ENCODE assay signal across 16 cellular contexts in genomic region chr11:111598546-111598945, GRCh38. TPM values are rescaled to one million over a fixed set of nuclear protein-coding genes. Genes with fewer than 3 reads are reported as not detected.
A peak's percentile ranks its signal among the peaks of the same experiment; 100 is the strongest.
DNase-seq lines count a peak whose midpoint lies in the region; ATAC-seq and TF ChIP-seq lines count a peak whose summit lies in the region.
"Had no signal": no experiment of that assay in that cellular context is flagged by ENCODE, and none has a peak within 500 bp of the region (broad histone marks: within the 10 kb centered on the region; RNA-seq: fewer than 3 reads in every experiment).

No MANE protein-coding gene starts in this region.

- 42 to 68% (median 60%) methylated on average over 2 of the region's 2 CpGs for WGBS in stomach, 5 donors

- intact Hi-C loops in stomach (cut with DNase I; ENCODE audit: low total_unique reads): loop anchor here (5.0 kb wide), 1 partner anchor 184 kb away; no protein-coding TSS in a partner anchor
- intact Hi-C loops in activated CD8-positive, alpha-beta T cell treated with anti-CD3 and anti-CD28 coated beads for 36 hours (cut with micrococcal nuclease): no loop called here

- H3K4me3 Mint-ChIP-seq in T-helper 17 cell: no peak overlapping the region
- H3K4me3 Mint-ChIP-seq in activated CD8-positive, alpha-beta T cell treated with anti-CD3 and anti-CD28 coated beads for 36 hours: no peak overlapping the region
- H3K4me3 Mint-ChIP-seq: mesothelial cell of epicardium; stimulated activated naive CD8-positive, alpha-beta T cell treated with anti-CD3 and anti-CD28 coated beads, Interleukin-15, amount 100 ng/mL, for 72 hours had no signal

- TF ChIP-seq CTCF in fibroblast of the aortic adventitia (IDR thresholded peaks at IDR 0.05; ENCODE audit: insufficient read depth, low read length) (no peak), stomach (IDR thresholded peaks at IDR 0.05) (no peak), coronary artery (IDR thresholded peaks at IDR 0.05) (no peak)
- no peak for TF ChIP-seq CTCF in activated CD8-positive, alpha-beta T cell treated with anti-CD3 and anti-CD28 coated beads for 36 hours (IDR thresholded peaks at IDR 0.05)

- H3K4me3 ChIP-seq in fibroblast of the aortic adventitia (ENCODE audit: low read depth, low read length) (no peak overlapping the region), stomach (no peak overlapping the region), coronary artery (no peak overlapping the region)
- H3K4me3 ChIP-seq: gastroesophageal sphincter, SJCRH30 had no signal

- TF ChIP-seq POLR2A in stomach (IDR thresholded peaks at IDR 0.05): no peak

- H3K27me3 ChIP-seq in stomach: no peaks in the 10 kb centered on the region
- H3K27me3 ChIP-seq: gastroesophageal sphincter, SJCRH30 had no signal

- DNase-seq in NOMO-1 treated with DMSO at 0.1 percent for 48 hours (lab: John Stamatoyannopoulos, UW; ENCODE audit: unreplicated experiment): peak; percentile 34
- DNase-seq in NOMO-1 treated with dmso at 0.1 percent for 144 hours (lab: John Stamatoyannopoulos, UW; ENCODE audit: unreplicated experiment): no peak
- no peak for DNase-seq in T-helper 17 cell
- peak; percentile 85 for DNase-seq in fibroblast of the aortic adventitia (ENCODE audit: low read depth)
- DNase-seq in stomach: no peak
- DNase-seq in activated CD8-positive, alpha-beta T cell treated with anti-CD3 and anti-CD28 coated beads for 36 hours: no peak
- no peak for DNase-seq in coronary artery (ENCODE audit: low spot score)
- DNase-seq: effector CD4-positive, alpha-beta T cell; Kasumi-1; NCI-H446 treated with DMSO at 0.1 percent for 48 hours; SJCRH30; stimulated activated naive CD8-positive, alpha-beta T cell treated with anti-CD3 and anti-CD28 coated beads, Interleukin-15, amount 100 ng/mL, for 72 hours had no signal

- H3K36me3 ChIP-seq in stomach: no peaks in the 10 kb centered on the region
- H3K36me3 ChIP-seq: gastroesophageal sphincter, SJCRH30 had no signal

- peak overlapping the region; percentile 45 for H3K27ac Mint-ChIP-seq in T-helper 17 cell
- no peak overlapping the region for H3K27ac Mint-ChIP-seq in activated CD8-positive, alpha-beta T cell treated with anti-CD3 and anti-CD28 coated beads for 36 hours
- H3K27ac Mint-ChIP-seq: mesothelial cell of epicardium had no signal

- CTCF ChIA-PET in activated CD8-positive, alpha-beta T cell treated with anti-CD3 and anti-CD28 coated beads for 36 hours (lab: Charles Lee): interaction anchor here (1.6 to 4.3 kb wide), 3 partner anchors 12 to 244 kb away, joined by 5 to 20 read pairs (median 19); no protein-coding TSS in a partner anchor

- peaks cover 15% of the 10 kb centered on the region for H3K4me1 Mint-ChIP-seq in T-helper 17 cell
- H3K4me1 Mint-ChIP-seq in activated CD8-positive, alpha-beta T cell treated with anti-CD3 and anti-CD28 coated beads for 36 hours (ENCODE audit: low read depth): peaks cover 13% of the 10 kb centered on the region

- H3K27ac ChIP-seq in stomach (peak overlapping the region in 3 of 5 donors; percentile 7 to 36 (median 27)), coronary artery (no peak overlapping the region)
- H3K27ac ChIP-seq: gastroesophageal sphincter, parathyroid adenoma, SJCRH30 had no signal

- POLR2A ChIA-PET in activated CD8-positive, alpha-beta T cell treated with anti-CD3 and anti-CD28 coated beads for 36 hours (lab: Charles Lee): no interaction called here

- no peaks in the 10 kb centered on the region for H3K9me3 ChIP-seq in T-helper 17 cell (ENCODE audit: control insufficient read depth, low read length, poor library complexity, severe bottlenecking)
- H3K9me3 ChIP-seq in stomach: no peaks in the 10 kb centered on the region
- H3K9me3 ChIP-seq: gastroesophageal sphincter, SJCRH30 had no signal

- peaks cover 0 to 24% (median 9%) of the 10 kb centered on the region in 4 donors for H3K4me1 ChIP-seq in stomach
- H3K4me1 ChIP-seq: parathyroid adenoma had no signal

- H3K27me3 Mint-ChIP-seq in T-helper 17 cell: peaks cover 20% of the 10 kb centered on the region
- peaks cover 8% of the 10 kb centered on the region for H3K27me3 Mint-ChIP-seq in activated CD8-positive, alpha-beta T cell treated with anti-CD3 and anti-CD28 coated beads for 36 hours
- H3K27me3 Mint-ChIP-seq: stimulated activated naive CD8-positive, alpha-beta T cell treated with anti-CD3 and anti-CD28 coated beads, Interleukin-15, amount 100 ng/mL, for 72 hours had no signal

- TF ChIP-seq EP300 in stomach (IDR thresholded peaks at IDR 0.05): no peak

- ATAC-seq in T-helper 17 cell (no peak), HG03280 (IDR thresholded peaks at IDR 0.05; ENCODE audit: unreplicated experiment) (no peak)
- no peak for ATAC-seq in activated CD8-positive, alpha-beta T cell treated with anti-CD3 and anti-CD28 coated beads for 36 hours
- ATAC-seq: gastroesophageal sphincter; stimulated activated naive CD8-positive, alpha-beta T cell treated with anti-CD3 and anti-CD28 coated beads, Interleukin-15, amount 100 ng/mL, for 72 hours had no signal

- H3K9me3 Mint-ChIP-seq in activated CD8-positive, alpha-beta T cell treated with anti-CD3 and anti-CD28 coated beads for 36 hours: no peaks in the 10 kb centered on the region
- H3K9me3 Mint-ChIP-seq: mesothelial cell of epicardium; stimulated activated naive CD8-positive, alpha-beta T cell treated with anti-CD3 and anti-CD28 coated beads, Interleukin-15, amount 100 ng/mL, for 72 hours had no signal

- H3K36me3 Mint-ChIP-seq in T-helper 17 cell (ENCODE audit: low read depth): peaks cover 4% of the 10 kb centered on the region
- peaks cover 3% of the 10 kb centered on the region for H3K36me3 Mint-ChIP-seq in activated CD8-positive, alpha-beta T cell treated with anti-CD3 and anti-CD28 coated beads for 36 hours (ENCODE audit: low read depth)
- H3K36me3 Mint-ChIP-seq: mesothelial cell of epicardium had no signal

RNA-seq across cellular contexts. Expression of gene SIK2, which starts 3.7 kb away (rescaled TPM):
- total RNA-seq in T-helper 17 cell (1 to 10 TPM; 8.1 to 9.6 TPM), fibroblast of the aortic adventitia (ENCODE audit: low replicate concordance) (8.8 and 16.6 TPM in 2 replicates), stomach (10 to 100 TPM in 4 of 5 donors, 1 to 10 TPM in 1; 5.5 to 86.9 (median 41.7) TPM)
- polyA plus RNA-seq in stomach: 10 to 100 TPM in 1 of 3 donors, 1 to 10 TPM in 2; 6.0 to 10.6 (median 8.9) TPM
- total RNA-seq in activated CD8-positive, alpha-beta T cell treated with anti-CD3 and anti-CD28 coated beads for 36 hours: 1 to 10 TPM; 7.4 to 8.0 TPM

RNA-seq across cellular contexts. Expression of gene LAYN, which starts 58.0 kb away (rescaled TPM):
- total RNA-seq in T-helper 17 cell (1 to 10 TPM in 1 of 2 donors, not detected in 1; 1.4 TPM), fibroblast of the aortic adventitia (ENCODE audit: low replicate concordance) (34.2 and 48.7 TPM in 2 replicates), stomach (10 to 100 TPM in 3 of 5 donors, 1 to 10 TPM in 1, under 1 TPM in 1; 0.87 to 54.0 (median 23.5) TPM)
- 1 to 10 TPM; 2.4 to 3.3 (median 2.6) TPM for polyA plus RNA-seq in stomach
- total RNA-seq in activated CD8-positive, alpha-beta T cell treated with anti-CD3 and anti-CD28 coated beads for 36 hours: 10 to 100 TPM; 92.2 to 93.7 TPM

Comparison
In these comparisons a context has a peak if more than half of its experiments do, and no peak if none do; other contexts are left out.
1. DNase-seq: peak in NOMO-1 treated with DMSO at 0.1 percent for 48 hours (single experiment) and fibroblast of the aortic adventitia (single experiment); none in NOMO-1 treated with dmso at 0.1 percent for 144 hours (single experiment), T-helper 17 cell (0 of 3), stomach (single experiment), activated CD8-positive, alpha-beta T cell treated with anti-CD3 and anti-CD28 coated beads for 36 hours (single experiment) and coronary artery (single experiment).
2. H3K27ac ChIP-seq: peak in stomach (3 of 5); none in coronary artery (0 of 2).